In the genomic region with DNA sequence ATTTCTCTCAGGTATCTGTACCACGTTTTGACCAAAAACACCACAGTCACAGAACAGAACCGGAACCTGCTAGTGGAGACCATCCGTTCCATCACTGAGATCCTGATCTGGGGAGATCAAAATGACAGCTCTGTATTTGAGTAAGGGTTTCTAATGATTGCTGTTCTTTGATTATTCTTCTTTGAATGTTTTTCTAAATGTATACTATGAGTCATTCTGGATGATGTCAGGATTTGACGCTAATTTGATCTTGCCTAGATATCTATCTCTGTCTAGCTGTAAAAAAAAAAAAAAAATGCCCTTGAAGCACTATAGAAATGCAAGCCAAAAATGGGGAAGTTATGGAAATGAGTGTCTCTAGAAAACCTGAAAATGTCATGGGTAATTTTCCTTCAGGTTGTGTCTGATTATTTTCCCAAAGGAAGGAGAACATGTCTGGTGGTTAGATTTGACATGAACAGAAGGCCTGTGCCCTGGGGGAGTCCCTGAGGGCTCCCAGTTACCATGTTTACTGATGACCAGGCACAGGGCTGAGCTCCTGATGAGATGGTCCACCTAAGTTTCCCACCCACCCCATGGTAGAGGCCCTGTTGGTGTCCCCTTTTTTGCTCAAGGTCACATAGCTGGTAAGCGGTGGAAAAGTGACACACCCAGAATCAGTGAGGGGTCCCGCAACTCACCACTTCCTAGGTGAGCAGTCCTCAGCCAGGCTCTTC, we compare ENCODE assay signal across 9 cellular contexts. TPM values are rescaled to one million over a fixed set of nuclear protein-coding genes. Genes with fewer than 3 reads are reported as not detected.
DNase-seq lines count a peak whose midpoint lies in the region; ATAC-seq and TF ChIP-seq lines count a peak whose summit lies in the region.
"Had no signal": no experiment of that assay in that cellular context is flagged by ENCODE, and none has a peak within 500 bp of the region (broad histone marks: within the 10 kb centered on the region; RNA-seq: fewer than 3 reads in every experiment).

No MANE protein-coding gene starts in this region.

- TF ChIP-seq CTCF in natural killer cell (IDR thresholded peaks at IDR 0.05) (no peak), mammary epithelial cell (conservative IDR thresholded peaks at IDR 0.05 in 1 of 2, IDR thresholded peaks at IDR 0.05 in 1 of 2; ENCODE audit: extremely low read depth in 1 of 2, insufficient read depth in 1 of 2, low read depth in 1 of 2, low read length in 2 of 2) (no peak), type B pancreatic cell (conservative IDR thresholded peaks at IDR 0.05) (no peak), lower lobe of right lung (IDR thresholded peaks at IDR 0.05) (no peak)

- in situ Hi-C loops in mammary epithelial cell (cut with MboI; ENCODE audit: low sequenced_read_pairs in 2 of 2) = loop anchor here (25.0 kb wide), 3 partner anchors 604 to 754 kb away; a partner anchor contains a TSS

- H3K4me3 ChIP-seq in mammary epithelial cell (replicated peaks in 1 of 3; ENCODE audit: insufficient read depth in 1 of 3, low read depth in 2 of 3, low read length in 3 of 3) (no peak overlapping the region), lower lobe of right lung (no peak overlapping the region)

- no peak overlapping the region for H2AFZ ChIP-seq in mammary epithelial cell (ENCODE audit: low read depth, low read length)

- CTCF ChIA-PET in mammary epithelial cell (lab: Charles Lee; ENCODE audit: low non-redundant PET) = interaction anchor here (0.6 kb wide), 2 partner anchors 298 to 448 kb away, joined by 3 to 5 read pairs; a partner anchor contains a TSS

- TSS peak; percentile 22 for BruUV-seq in mammary epithelial cell (replicated peaks; lab: Mats Ljungman, UMichigan)

- peak in 1 of 2 donors; percentile 62 for ATAC-seq in natural killer cell treated with Interleukin-12 subunit alpha and Interleukin-12 subunit beta and Interleukin-15 and Interleukin-18, amount 100 ng/mL, for 72 hours
- no peak for ATAC-seq in natural killer cell
- no peak for ATAC-seq in lower lobe of right lung

- dilution Hi-C loops in mammary epithelial cell (cut with HindIII; ENCODE audit: low sequenced_read_pairs) = no loop called here

- H3K36me3 ChIP-seq in mammary epithelial cell (ENCODE audit: insufficient read depth, low read length) (no peaks in the 10 kb centered on the region), lower lobe of right lung (peaks cover 23% of the 10 kb centered on the region)

- no peak overlapping the region for H3K9ac ChIP-seq in mammary epithelial cell (ENCODE audit: insufficient read depth, low read length)

- H3K27ac Mint-ChIP-seq in natural killer cell treated with Interleukin-12 subunit alpha and Interleukin-12 subunit beta and Interleukin-15 and Interleukin-18, amount 100 ng/mL, for 72 hours = peak overlapping the region; percentile 6 to 12
- H3K27ac Mint-ChIP-seq in natural killer cell (no peak overlapping the region), type B pancreatic cell (peak overlapping the region; percentile 1)

- DNase-seq in natural killer cell treated with Interleukin-12 subunit alpha and Interleukin-12 subunit beta and Interleukin-15 and Interleukin-18, amount 100 ng/mL, for 72 hours (ENCODE audit: low spot score) = no peak
- DNase-seq in natural killer cell = no peak
- DNase-seq in SK-N-DZ (ENCODE audit: low spot score) = peak; percentile 53
- DNase-seq in mammary epithelial cell = peak; percentile 50
- no peak for DNase-seq in type B pancreatic cell (ENCODE audit: extremely low spot score, unreplicated experiment)
- DNase-seq in NCI-H524 treated with DMSO at 0.1 percent for 48 hours (lab: John Stamatoyannopoulos, UW) = no peak
- DNase-seq in lower lobe of right lung = no peak
- DNase-seq in NCI-H2081 (lab: John Stamatoyannopoulos, UW) = no peak
- DNase-seq: C1 segment of cervical spinal cord had no signal

- 57% methylated on average over 6 of the region's 6 CpGs for WGBS in mammary epithelial cell (ENCODE audit: low coverage, missing lambda C conversion rate)

- peaks cover 26 to 29% of the 10 kb centered on the region in 2 donors for H3K4me1 Mint-ChIP-seq in natural killer cell treated with Interleukin-12 subunit alpha and Interleukin-12 subunit beta and Interleukin-15 and Interleukin-18, amount 100 ng/mL, for 72 hours (ENCODE audit: low read depth in 2 of 2)
- H3K4me1 Mint-ChIP-seq in natural killer cell = peaks cover 12 to 23% of the 10 kb centered on the region in 2 donors
- H3K4me1 Mint-ChIP-seq in type B pancreatic cell (ENCODE audit: unreplicated experiment) = peaks cover 17% of the 10 kb centered on the region

- H3K9me3 ChIP-seq in mammary epithelial cell (replicated peaks; ENCODE audit: insufficient read depth, low read length) = no peaks in the 10 kb centered on the region
- H3K9me3 ChIP-seq in lower lobe of right lung = no peaks in the 10 kb centered on the region

- intact Hi-C loops in natural killer cell (cut with micrococcal nuclease) (no loop called here), mammary epithelial cell (cut with micrococcal nuclease) (no loop called here), lower lobe of right lung (cut with DNase I) (no loop called here)

- peaks cover 64% of the 10 kb centered on the region for H3K79me2 ChIP-seq in mammary epithelial cell (ENCODE audit: insufficient read depth, low read length)

- H3K4me3 Mint-ChIP-seq in natural killer cell treated with Interleukin-12 subunit alpha and Interleukin-12 subunit beta and Interleukin-15 and Interleukin-18, amount 100 ng/mL, for 72 hours = no peak overlapping the region
- H3K4me3 Mint-ChIP-seq in natural killer cell (no peak overlapping the region), type B pancreatic cell (no peak overlapping the region)

- peaks cover 1% of the 10 kb centered on the region for H3K36me3 Mint-ChIP-seq in natural killer cell treated with Interleukin-12 subunit alpha and Interleukin-12 subunit beta and Interleukin-15 and Interleukin-18, amount 100 ng/mL, for 72 hours
- no peaks in the 10 kb centered on the region for H3K36me3 Mint-ChIP-seq in natural killer cell
- peaks cover 7% of the 10 kb centered on the region for H3K36me3 Mint-ChIP-seq in type B pancreatic cell

- H3K4me1 ChIP-seq in mammary epithelial cell (ENCODE audit: insufficient read depth, low read length) (peaks cover 25% of the 10 kb centered on the region), lower lobe of right lung (peaks cover 22% of the 10 kb centered on the region)

- H3K4me2 ChIP-seq in mammary epithelial cell (ENCODE audit: insufficient read depth, low read depth, low read length) = no peak overlapping the region

- no peaks in the 10 kb centered on the region for H4K20me1 ChIP-seq in mammary epithelial cell (ENCODE audit: insufficient read depth, low read length)

- H3K27me3 ChIP-seq in mammary epithelial cell (ENCODE audit: insufficient read depth, low read length) = no peaks in the 10 kb centered on the region
- no peaks in the 10 kb centered on the region for H3K27me3 ChIP-seq in lower lobe of right lung (ENCODE audit: low read depth)

- no peaks in the 10 kb centered on the region for H3K9me3 Mint-ChIP-seq in natural killer cell treated with Interleukin-12 subunit alpha and Interleukin-12 subunit beta and Interleukin-15 and Interleukin-18, amount 100 ng/mL, for 72 hours
- H3K9me3 Mint-ChIP-seq in natural killer cell (no peaks in the 10 kb centered on the region), type B pancreatic cell (no peaks in the 10 kb centered on the region)

- no peak overlapping the region for H3K27ac ChIP-seq in mammary epithelial cell (ENCODE audit: insufficient read depth, low read depth, low read length)
- H3K27ac ChIP-seq in lower lobe of right lung = no peak overlapping the region

- no peaks in the 10 kb centered on the region for H3K27me3 Mint-ChIP-seq in natural killer cell treated with Interleukin-12 subunit alpha and Interleukin-12 subunit beta and Interleukin-15 and Interleukin-18, amount 100 ng/mL, for 72 hours
- H3K27me3 Mint-ChIP-seq in natural killer cell (ENCODE audit: low read depth in 2 of 2) = no peaks in the 10 kb centered on the region
- no peaks in the 10 kb centered on the region for H3K27me3 Mint-ChIP-seq in type B pancreatic cell

RNA-seq across cellular contexts. Expression of a gene that starts 13.6 kb away (rescaled TPM):
- 10 to 100 TPM; 42.5 to 60.2 TPM for total RNA-seq in natural killer cell treated with Interleukin-12 subunit alpha and Interleukin-12 subunit beta and Interleukin-15 and Interleukin-18, amount 100 ng/mL, for 72 hours
- 10 to 100 TPM; 35.9 to 50.5 (median 37.4) TPM for total RNA-seq in natural killer cell
- 7.4 and 10.1 TPM in 2 replicates for polyA plus RNA-seq in SK-N-DZ (2014; cell fraction: cytosol; rRNA removed)
- 7.2 and 9.7 TPM in 2 replicates for polyA plus RNA-seq in SK-N-DZ (2014; cell fraction: nucleus; rRNA removed)
- 10 to 100 TPM; 36.4 to 46.3 TPM for total RNA-seq in mammary epithelial cell
- polyA plus RNA-seq in mammary epithelial cell = 15.8 TPM
- 67.8 TPM for polyA minus RNA-seq in mammary epithelial cell
- total RNA-seq in type B pancreatic cell (ENCODE audit: low replicate concordance) = 33.4 and 36.8 TPM in 2 replicates
- total RNA-seq in lower lobe of right lung = 34.6 TPM

RNA-seq across cellular contexts. Expression of a gene that starts 15.7 kb away (rescaled TPM):
- 10 to 100 TPM; 20.7 to 36.3 TPM for total RNA-seq in natural killer cell treated with Interleukin-12 subunit alpha and Interleukin-12 subunit beta and Interleukin-15 and Interleukin-18, amount 100 ng/mL, for 72 hours
- total RNA-seq in natural killer cell (10 to 100 TPM in 2 of 3 donors, 1 to 10 TPM in 1; 8.7 to 15.2 (median 14.4) TPM), mammary epithelial cell (10 to 100 TPM; 34.4 to 42.5 TPM), type B pancreatic cell (ENCODE audit: low replicate concordance) (36.6 and 37.7 TPM in 2 replicates), lower lobe of right lung (29.9 TPM)
- polyA plus RNA-seq in SK-N-DZ (2014; cell fraction: cytosol; rRNA removed) = 44.3 and 52.6 TPM in 2 replicates
- polyA plus RNA-seq in SK-N-DZ (2014; cell fraction: nucleus; rRNA removed) = 34.4 and 41.2 TPM in 2 replicates
- 49.3 TPM for polyA plus RNA-seq in mammary epithelial cell
- polyA minus RNA-seq in mammary epithelial cell = 21.1 TPM

Comparison
In these comparisons a context has a peak if more than half of its experiments do, and no peak if none do; other contexts are left out.
1. H3K27ac Mint-ChIP-seq: peak in natural killer cell treated with Interleukin-12 subunit alpha and Interleukin-12 subunit beta and Interleukin-15 and Interleukin-18, amount 100 ng/mL, for 72 hours (2 of 2) and type B pancreatic cell (single experiment); none in natural killer cell (0 of 2).
2. DNase-seq: peak in SK-N-DZ (single experiment) and mammary epithelial cell (single experiment); none in natural killer cell treated with Interleukin-12 subunit alpha and Interleukin-12 subunit beta and Interleukin-15 and Interleukin-18, amount 100 ng/mL, for 72 hours (single experiment), natural killer cell (single experiment), type B pancreatic cell (single experiment), NCI-H524 treated with DMSO at 0.1 percent for 48 hours (single experiment), lower lobe of right lung (single experiment) and NCI-H2081 (0 of 2).